8 cellular contexts compared by ENCODE assay signal in genomic region chr6:109381007-109381746, GRCh38. TPM values are rescaled to one million over a fixed set of nuclear protein-coding genes. Genes with fewer than 3 reads are reported as not detected.
DNase-seq lines count a peak whose midpoint lies in the region; ATAC-seq lines count a peak whose summit lies in the region.

No MANE protein-coding gene starts in this region.

- WGBS in mesenchymal stem cell: under 1% methylated on average over 17 of the region's 26 CpGs
- WGBS in aorta, 2 donors: 0% methylated on average over 26 of the region's 26 CpGs

- H3K9ac ChIP-seq in mesenchymal stem cell (ENCODE audit: low read length): peak overlapping the region; percentile 96

- H3K4me1 ChIP-seq in mesenchymal stem cell (ENCODE audit: control insufficient read depth, insufficient read depth, low read depth, low read length) (no peaks in the 10 kb centered on the region), aorta (ENCODE audit: control insufficient read depth in 1 of 2, insufficient read depth in 2 of 2, low read length in 2 of 2) (peaks cover 0 to 2% of the 10 kb centered on the region in 2 donors)

- H3K27ac ChIP-seq in mesenchymal stem cell (ENCODE audit: low read length, poor library complexity, severe bottlenecking): peak overlapping the region; percentile 80
- peak overlapping the region; percentile 64 to 98 for H3K27ac ChIP-seq in aorta (ENCODE audit: low read depth in 1 of 2, low read length in 2 of 2)

- no peak overlapping the region for H2BK12ac ChIP-seq in mesenchymal stem cell (ENCODE audit: low read length in 2 of 2)

- H2AK5ac ChIP-seq in mesenchymal stem cell (ENCODE audit: low read length, severe bottlenecking): no peak overlapping the region

- CTCF ChIA-PET in activated naive CD4-positive, alpha-beta T cell treated with anti-CD3 and anti-CD28 coated beads for 36 hours (lab: Charles Lee): interaction anchor here (0.6 kb wide), 1 partner anchor 7 kb away, joined by 3 read pairs; no protein-coding TSS in a partner anchor

- H3K36me3 ChIP-seq in mesenchymal stem cell (ENCODE audit: control insufficient read depth in 1 of 2, insufficient read depth in 2 of 2, low read depth in 1 of 2, low read length in 2 of 2) (peaks cover 2 to 34% of the 10 kb centered on the region in 2 experiments), aorta (ENCODE audit: control insufficient read depth in 1 of 2, insufficient read depth in 2 of 2, low read length in 1 of 2) (peaks cover 0 to 4% of the 10 kb centered on the region in 2 donors)

- H4K91ac ChIP-seq in mesenchymal stem cell (ENCODE audit: low read length): no peak overlapping the region

- peak overlapping the region; percentile 29 to 53 for H3K23ac ChIP-seq in mesenchymal stem cell (ENCODE audit: low read length in 2 of 2)

- H2BK15ac ChIP-seq in mesenchymal stem cell (ENCODE audit: low read depth, poor library complexity, severe bottlenecking): no peak overlapping the region

- no peaks in the 10 kb centered on the region for H3K79me1 ChIP-seq in mesenchymal stem cell (replicated peaks; ENCODE audit: low read length, poor library complexity, severe bottlenecking)

- no peak for ATAC-seq in aorta (ENCODE audit: low FRiP score)

- H3K14ac ChIP-seq in mesenchymal stem cell (ENCODE audit: low read length in 2 of 2): peak overlapping the region in 1 of 2 experiments; percentile 27

- peak overlapping the region; percentile 90 to 97 for H3K18ac ChIP-seq in mesenchymal stem cell (ENCODE audit: low read depth in 1 of 2, low read length in 2 of 2)

- no peak overlapping the region for H2BK5ac ChIP-seq in mesenchymal stem cell (ENCODE audit: low read depth, low read length, poor library complexity, severe bottlenecking)

- peak overlapping the region; percentile 78 for H3K4me2 ChIP-seq in mesenchymal stem cell (ENCODE audit: low read length, poor library complexity, severe bottlenecking)

- no peaks in the 10 kb centered on the region for H3K27me3 Mint-ChIP-seq in activated naive CD4-positive, alpha-beta T cell treated with anti-CD3 and anti-CD28 coated beads for 36 hours (ENCODE audit: low read depth)

- H3K4me3 Mint-ChIP-seq in activated naive CD4-positive, alpha-beta T cell treated with anti-CD3 and anti-CD28 coated beads for 36 hours: peak overlapping the region; percentile 96

- in situ Hi-C loops in T47D (cut with HindIII; ENCODE audit: low pct_unique_long_range_greater_than_20kb, low sequenced_read_pairs): no loop called here

- intact Hi-C loops in activated naive CD4-positive, alpha-beta T cell treated with anti-CD3 and anti-CD28 coated beads for 36 hours (cut with micrococcal nuclease): loop anchor here (1.0 to 10.0 kb wide), 11 partner anchors 8 to 1669 kb away; partner anchors contain the start of genes AMD1, CDC40, OSTM1 and SCML4
- intact Hi-C loops in aorta (cut with DNase I): loop anchor here (5.0 to 10.0 kb wide), 3 partner anchors 59 to 289 kb away; partner anchors contain the start of genes SESN1 (in 2 of the 2) and CEP57L1 (in 1 of the 2)

- peak overlapping the region; percentile 94 for H2BK120ac ChIP-seq in mesenchymal stem cell (ENCODE audit: low read depth, low read length)

- no peak overlapping the region for H2AFZ ChIP-seq in mesenchymal stem cell (ENCODE audit: low read depth, low read length)

- peak overlapping the region in 1 of 2 experiments; percentile 76 for H3K4ac ChIP-seq in mesenchymal stem cell (ENCODE audit: low read depth in 1 of 2, low read length in 2 of 2)

- peak overlapping the region; percentile 98 for H3K27ac Mint-ChIP-seq in activated naive CD4-positive, alpha-beta T cell treated with anti-CD3 and anti-CD28 coated beads for 36 hours

- no peak overlapping the region for H4K8ac ChIP-seq in mesenchymal stem cell (ENCODE audit: low read length)

- H3K36me3 Mint-ChIP-seq in activated naive CD4-positive, alpha-beta T cell treated with anti-CD3 and anti-CD28 coated beads for 36 hours (ENCODE audit: low read depth): peaks cover 37% of the 10 kb centered on the region

- H3K27me3 ChIP-seq in mesenchymal stem cell (ENCODE audit: control insufficient read depth in 1 of 2, insufficient read depth in 1 of 2, low read length in 2 of 2) (no peaks in the 10 kb centered on the region), aorta (ENCODE audit: control insufficient read depth in 1 of 2, insufficient read depth in 2 of 2, low read length in 1 of 2) (no peaks in the 10 kb centered on the region)

- H3K4me1 Mint-ChIP-seq in activated naive CD4-positive, alpha-beta T cell treated with anti-CD3 and anti-CD28 coated beads for 36 hours (ENCODE audit: low read depth): peaks cover 45% of the 10 kb centered on the region

- peak; percentile 11 for DNase-seq in activated naive CD4-positive, alpha-beta T cell treated with anti-CD3 and anti-CD28 coated beads for 36 hours
- DNase-seq in activated naive CD4-positive, alpha-beta T cell (lab: John Stamatoyannopoulos, UW): no peak
- DNase-seq in NCI-H345 treated with DMSO at 0.1 percent for 48 hours (lab: John Stamatoyannopoulos, UW; ENCODE audit: unreplicated experiment) (peak; percentile 12), T47D (ENCODE audit: low read depth in 1 of 2, low spot score in 1 of 2) (peak; percentile 18 to 25), mesenchymal stem cell (peak; percentile 50), aorta (no peak), COLO829 (ENCODE audit: low spot score) (no peak), NCI-H1436 (lab: John Stamatoyannopoulos, UW) (no peak)

- H3K9me3 Mint-ChIP-seq in activated naive CD4-positive, alpha-beta T cell treated with anti-CD3 and anti-CD28 coated beads for 36 hours: no peaks in the 10 kb centered on the region

- H3K4me3 ChIP-seq in mesenchymal stem cell (ENCODE audit: insufficient read depth in 1 of 2, low read depth in 1 of 2, low read length in 2 of 2) (peak overlapping the region; percentile 94), aorta (ENCODE audit: low read length in 2 of 2) (peak overlapping the region; percentile 52 to 75)

- H3K9me3 ChIP-seq in mesenchymal stem cell (ENCODE audit: control insufficient read depth, low read length) (no peaks in the 10 kb centered on the region), aorta (ENCODE audit: control insufficient read depth, low read length) (no peaks in the 10 kb centered on the region)

RNA-seq across cellular contexts. Expression of gene CD164, which starts 1.1 kb away (rescaled TPM):
- 100 to 1,000 TPM; 177 to 180 TPM for total RNA-seq in activated naive CD4-positive, alpha-beta T cell treated with anti-CD3 and anti-CD28 coated beads for 36 hours
- 364 TPM for polyA plus RNA-seq in mesenchymal stem cell (2013, experiment 1 of 2)
- 391 TPM for polyA plus RNA-seq in mesenchymal stem cell (2013, experiment 2 of 2)
- 100 to 1,000 TPM; 226 TPM for total RNA-seq in aorta
- polyA plus RNA-seq in aorta: 100 to 1,000 TPM; 124 to 182 TPM

RNA-seq across cellular contexts. Expression of gene PPIL6, which starts 59.3 kb away (rescaled TPM):
- under 1 TPM in 1 of 2 experiments, not detected in 1; 0.19 TPM for total RNA-seq in activated naive CD4-positive, alpha-beta T cell treated with anti-CD3 and anti-CD28 coated beads for 36 hours
- 0.73 TPM for polyA plus RNA-seq in mesenchymal stem cell (2013, experiment 1 of 2)
- 0.45 TPM for polyA plus RNA-seq in mesenchymal stem cell (2013, experiment 2 of 2)
- total RNA-seq in aorta: 1 to 10 TPM; 1.0 to 1.5 TPM
- polyA plus RNA-seq in aorta: 1 to 10 TPM; 1.8 to 2.7 TPM

RNA-seq across cellular contexts. Expression of gene SMPD2, which starts 59.3 kb away (rescaled TPM):
- total RNA-seq in activated naive CD4-positive, alpha-beta T cell treated with anti-CD3 and anti-CD28 coated beads for 36 hours: 1 to 10 TPM; 9.4 to 9.7 TPM
- polyA plus RNA-seq in mesenchymal stem cell (2013, experiment 1 of 2): 4.7 TPM
- 5.0 TPM for polyA plus RNA-seq in mesenchymal stem cell (2013, experiment 2 of 2)
- total RNA-seq in aorta: 1 to 10 TPM; 6.6 to 9.5 TPM
- polyA plus RNA-seq in aorta: 10 to 100 TPM in 1 of 2 donors, 1 to 10 TPM in 1; 2.5 to 10.6 TPM

Comparison
In these comparisons a context has a peak if more than half of its experiments do, and no peak if none do; other contexts are left out.
1. DNase-seq: peak in activated naive CD4-positive, alpha-beta T cell treated with anti-CD3 and anti-CD28 coated beads for 36 hours (single experiment), NCI-H345 treated with DMSO at 0.1 percent for 48 hours (single experiment), T47D (2 of 2) and mesenchymal stem cell (single experiment); none in activated naive CD4-positive, alpha-beta T cell (0 of 4), aorta (0 of 2), COLO829 (single experiment) and NCI-H1436 (single experiment).